In the genomic region with DNA sequence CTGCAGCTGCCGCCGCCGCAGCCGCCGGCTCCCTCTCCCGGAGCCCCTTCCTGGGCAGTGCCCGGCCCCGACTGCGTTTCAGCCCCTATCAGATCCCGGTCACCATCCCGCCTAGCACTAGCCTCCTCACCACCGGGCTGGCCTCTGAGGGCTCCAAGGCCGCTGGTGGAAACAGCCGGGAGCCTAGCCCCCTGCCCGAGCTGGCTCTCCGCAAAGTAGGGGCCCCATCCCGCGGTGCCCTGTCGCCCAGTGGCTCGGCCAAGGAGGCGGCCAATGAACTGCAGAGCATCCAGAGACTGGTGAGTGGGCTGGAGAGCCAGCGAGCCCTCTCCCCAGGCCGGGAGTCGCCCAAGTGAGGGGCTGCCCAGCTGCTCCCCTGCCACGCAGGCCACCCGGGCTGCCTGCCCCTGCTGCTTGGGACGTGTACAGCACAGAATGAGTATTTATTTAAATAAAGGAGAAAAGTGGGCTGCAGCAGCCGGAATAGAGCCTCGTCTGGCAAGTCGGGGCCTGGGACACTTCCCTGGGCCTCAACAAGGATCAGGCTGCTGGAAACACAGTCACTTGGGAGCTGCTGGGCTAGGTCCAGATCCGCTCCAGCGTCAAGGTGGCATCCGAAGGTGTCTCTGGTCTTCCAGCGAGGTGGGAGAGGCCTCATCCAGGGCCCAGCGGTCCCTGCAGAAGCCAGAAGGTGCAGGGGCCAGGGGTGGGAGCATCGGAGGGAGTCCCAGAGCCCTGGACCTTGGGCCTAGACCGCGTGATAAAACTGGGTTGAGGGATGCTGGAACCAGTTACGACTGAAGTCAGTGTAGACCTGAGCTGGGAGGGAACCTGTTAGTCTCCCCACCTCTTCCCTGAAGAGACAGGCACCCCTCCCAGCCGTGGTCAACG, we compare ENCODE assay signal across 1 cellular context.
TF ChIP-seq lines count a peak whose summit lies in the region.

No MANE protein-coding gene starts in this region.

TF ChIP-seq in GM23338, 12 proteins besides CTCF, POLR2A, EP300 and RAD21 (continued from another document):
- TF ChIP-seq ZNF462 (CRISPR knock-in tag; IDR thresholded peaks at IDR 0.05) (no peak), EZH2 (IDR thresholded peaks at IDR 0.05; ENCODE audit: low read depth, unreplicated experiment) (peak; percentile 72), CREB1 (CRISPR knock-in tag; IDR thresholded peaks at IDR 0.05; ENCODE audit: low read depth) (no peak), ZNF331 (CRISPR knock-in tag; IDR thresholded peaks at IDR 0.05; ENCODE audit: low read depth) (no peak), EZH2phosphoT487 (IDR thresholded peaks at IDR 0.05; ENCODE audit: unreplicated experiment) (peak; percentile 27), NANOG (IDR thresholded peaks at IDR 0.05; ENCODE audit: borderline replicate concordance) (no peak)
- TF ChIP-seq, protein P1, sequence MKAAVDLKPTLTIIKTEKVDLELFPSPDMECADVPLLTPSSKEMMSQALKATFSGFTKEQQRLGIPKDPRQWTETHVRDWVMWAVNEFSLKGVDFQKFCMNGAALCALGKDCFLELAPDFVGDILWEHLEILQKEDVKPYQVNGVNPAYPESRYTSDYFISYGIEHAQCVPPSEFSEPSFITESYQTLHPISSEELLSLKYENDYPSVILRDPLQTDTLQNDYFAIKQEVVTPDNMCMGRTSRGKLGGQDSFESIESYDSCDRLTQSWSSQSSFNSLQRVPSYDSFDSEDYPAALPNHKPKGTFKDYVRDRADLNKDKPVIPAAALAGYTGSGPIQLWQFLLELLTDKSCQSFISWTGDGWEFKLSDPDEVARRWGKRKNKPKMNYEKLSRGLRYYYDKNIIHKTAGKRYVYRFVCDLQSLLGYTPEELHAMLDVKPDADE (IDR thresholded peaks at IDR 0.05): no peak
- TF ChIP-seq, protein P2, sequence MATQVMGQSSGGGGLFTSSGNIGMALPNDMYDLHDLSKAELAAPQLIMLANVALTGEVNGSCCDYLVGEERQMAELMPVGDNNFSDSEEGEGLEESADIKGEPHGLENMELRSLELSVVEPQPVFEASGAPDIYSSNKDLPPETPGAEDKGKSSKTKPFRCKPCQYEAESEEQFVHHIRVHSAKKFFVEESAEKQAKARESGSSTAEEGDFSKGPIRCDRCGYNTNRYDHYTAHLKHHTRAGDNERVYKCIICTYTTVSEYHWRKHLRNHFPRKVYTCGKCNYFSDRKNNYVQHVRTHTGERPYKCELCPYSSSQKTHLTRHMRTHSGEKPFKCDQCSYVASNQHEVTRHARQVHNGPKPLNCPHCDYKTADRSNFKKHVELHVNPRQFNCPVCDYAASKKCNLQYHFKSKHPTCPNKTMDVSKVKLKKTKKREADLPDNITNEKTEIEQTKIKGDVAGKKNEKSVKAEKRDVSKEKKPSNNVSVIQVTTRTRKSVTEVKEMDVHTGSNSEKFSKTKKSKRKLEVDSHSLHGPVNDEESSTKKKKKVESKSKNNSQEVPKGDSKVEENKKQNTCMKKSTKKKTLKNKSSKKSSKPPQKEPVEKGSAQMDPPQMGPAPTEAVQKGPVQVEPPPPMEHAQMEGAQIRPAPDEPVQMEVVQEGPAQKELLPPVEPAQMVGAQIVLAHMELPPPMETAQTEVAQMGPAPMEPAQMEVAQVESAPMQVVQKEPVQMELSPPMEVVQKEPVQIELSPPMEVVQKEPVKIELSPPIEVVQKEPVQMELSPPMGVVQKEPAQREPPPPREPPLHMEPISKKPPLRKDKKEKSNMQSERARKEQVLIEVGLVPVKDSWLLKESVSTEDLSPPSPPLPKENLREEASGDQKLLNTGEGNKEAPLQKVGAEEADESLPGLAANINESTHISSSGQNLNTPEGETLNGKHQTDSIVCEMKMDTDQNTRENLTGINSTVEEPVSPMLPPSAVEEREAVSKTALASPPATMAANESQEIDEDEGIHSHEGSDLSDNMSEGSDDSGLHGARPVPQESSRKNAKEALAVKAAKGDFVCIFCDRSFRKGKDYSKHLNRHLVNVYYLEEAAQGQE (IDR thresholded peaks at IDR 0.05; ENCODE audit: unreplicated experiment): no peak
